Comparison of ENCODE assay signal across 20 cellular contexts in genomic region chr6:163888030-163888819, GRCh38.
A peak's percentile ranks its signal among the peaks of the same experiment; 100 is the strongest.
DNase-seq lines count a peak whose midpoint lies in the region; ATAC-seq, FAIRE-seq and TF ChIP-seq lines count a peak whose summit lies in the region.
"Had no signal": no experiment of that assay in that cellular context is flagged by ENCODE, and none has a peak within 500 bp of the region (broad histone marks: within the 10 kb centered on the region; RNA-seq: fewer than 3 reads in every experiment).

No MANE protein-coding gene starts in this region.

- DNase-seq in HepG2 (ENCODE audit: low spot score) = no peak
- DNase-seq in right lobe of liver = no peak
- no peak for DNase-seq in K562 (ENCODE audit: extremely low read depth in 1 of 4, low spot score in 3 of 4)
- no peak for DNase-seq in smooth muscle cell (lab: John Stamatoyannopoulos, UW; ENCODE audit: unreplicated experiment)
- DNase-seq in activated CD4-positive, alpha-beta T cell treated with anti-CD3 and anti-CD28 coated beads for 4 hours = no peak
- DNase-seq: 8988T; AML-193; CD4-positive, alpha-beta T cell; DMS153; DMS79 treated with DMSO at 0.1 percent for 48 hours; EL; H9; IMR-90; KG1 had no signal

- TF ChIP-seq CTCF in HepG2 (CRISPR knock-in tag; IDR thresholded peaks at IDR 0.05) = no peak
- TF ChIP-seq CTCF in right lobe of liver (IDR thresholded peaks at IDR 0.05) = no peak
- TF ChIP-seq CTCF in HEK293 (tag by site-specific recombination; IDR thresholded peaks at IDR 0.05) = no peak
- no peak for TF ChIP-seq CTCF in K562 (IDR thresholded peaks at IDR 0.05 in 2 of 3, conservative IDR thresholded peaks at IDR 0.05 in 1 of 3; ENCODE audit: insufficient read depth in 2 of 3, low read depth in 1 of 3, low read length in 3 of 3)
- no peak for TF ChIP-seq CTCF in smooth muscle cell (IDR thresholded peaks at IDR 0.05; ENCODE audit: borderline replicate concordance, insufficient read depth, poor library complexity, severe bottlenecking)

- TF ChIP-seq POLR2A in HepG2 (IDR thresholded peaks at IDR 0.05; ENCODE audit: insufficient read depth in 1 of 2, low read depth in 2 of 2, low read length in 2 of 2) = no peak
- TF ChIP-seq POLR2A in right lobe of liver (IDR thresholded peaks at IDR 0.05) = no peak
- no peak for TF ChIP-seq POLR2A in K562 (conservative IDR thresholded peaks at IDR 0.05)

- CTCF ChIA-PET in HepG2 (lab: Yijun Ruan, JAX; ENCODE audit: low intra/inter-chr PET ratio, low total read pairs) = no interaction called here
- CTCF ChIA-PET in HEK293 (lab: Yijun Ruan, JAX) = no interaction called here
- CTCF ChIA-PET in K562 (lab: Yijun Ruan, JAX; ENCODE audit: low intra/inter-chr PET ratio) = no interaction called here

- no peaks in the 10 kb centered on the region for H3K9me1 ChIP-seq in K562 (ENCODE audit: control insufficient read depth, insufficient read depth, low read length)

- H4K20me1 ChIP-seq in HepG2 (ENCODE audit: insufficient read depth, low read length) (no peaks in the 10 kb centered on the region), K562 (replicated peaks; ENCODE audit: control insufficient read depth, insufficient read depth, low read length) (no peaks in the 10 kb centered on the region), smooth muscle cell (ENCODE audit: low read depth) (no peaks in the 10 kb centered on the region)
- H4K20me1 ChIP-seq: BLaER1 treated with 17β-estradiol and CSF1 and Interleukin-3, amounts not matched to agents 10 nM and 100 nM had no signal

- 2% methylated on average over 2 of the region's 2 CpGs for WGBS in HepG2 (ENCODE audit: low lambda C conversion rate)
- WGBS in right lobe of liver (ENCODE audit: insufficient coverage, low coverage, low lambda C conversion rate, missing lambda C conversion rate) = 72% methylated on average over 2 of the region's 2 CpGs
- WGBS in K562 (ENCODE audit: insufficient coverage, low coverage, missing lambda C conversion rate) = 0% methylated on average over 2 of the region's 2 CpGs
- WGBS in smooth muscle cell (ENCODE audit: low lambda C conversion rate) = 99% methylated on average over 2 of the region's 2 CpGs

- H3K79me2 ChIP-seq in HepG2 (ENCODE audit: insufficient read depth, low read length) = no peaks in the 10 kb centered on the region
- no peaks in the 10 kb centered on the region for H3K79me2 ChIP-seq in K562 (ENCODE audit: control insufficient read depth, insufficient read depth, low read length)
- no peaks in the 10 kb centered on the region for H3K79me2 ChIP-seq in smooth muscle cell (ENCODE audit: low read depth)

- no peak overlapping the region for H3K4me2 ChIP-seq in HepG2 (ENCODE audit: low read depth, low read length)
- no peak overlapping the region for H3K4me2 ChIP-seq in K562 (ENCODE audit: insufficient read depth, low read length)
- H3K4me2 ChIP-seq in smooth muscle cell = no peak overlapping the region
- H3K4me2 ChIP-seq: GM23338 had no signal

- FAIRE-seq in HepG2 (lab: Jason Lieb, UNC) = no peak
- FAIRE-seq in K562 (lab: Jason Lieb, UNC) = no peak
- FAIRE-seq: G401.6, GM12891 had no signal

- POLR2A ChIA-PET in HepG2 (lab: Yijun Ruan, JAX) = no interaction called here
- POLR2A ChIA-PET in HEK293 (lab: Yijun Ruan, JAX) = no interaction called here
- POLR2A ChIA-PET in K562 (lab: Yijun Ruan, JAX) = no interaction called here

- H3K4me1 ChIP-seq in HepG2 (ENCODE audit: insufficient read depth, low read length) = no peaks in the 10 kb centered on the region
- H3K4me1 ChIP-seq in right lobe of liver = no peaks in the 10 kb centered on the region
- H3K4me1 ChIP-seq in HEK293 (ENCODE audit: control insufficient read depth, insufficient read depth, low read length) = no peaks in the 10 kb centered on the region
- H3K4me1 ChIP-seq in K562 (replicated peaks in 1 of 2; ENCODE audit: control insufficient read depth in 2 of 2, insufficient read depth in 2 of 2, low read length in 2 of 2) = no peaks in the 10 kb centered on the region
- no peaks in the 10 kb centered on the region for H3K4me1 ChIP-seq in smooth muscle cell (ENCODE audit: low read depth)

- ATAC-seq in HepG2 = no peak
- no peak for ATAC-seq in right lobe of liver
- no peak for ATAC-seq in K562
- no peak for ATAC-seq in GM19455 (IDR thresholded peaks at IDR 0.05; ENCODE audit: unreplicated experiment)
- ATAC-seq: GM23338 had no signal

- no peak overlapping the region for H3K27ac ChIP-seq in HepG2 (ENCODE audit: extremely low read length, insufficient read depth, low read length)
- no peak overlapping the region for H3K27ac ChIP-seq in right lobe of liver
- no peak overlapping the region for H3K27ac ChIP-seq in HEK293 (ENCODE audit: extremely low read depth, low read depth, low read length)
- H3K27ac ChIP-seq in K562 (ENCODE audit: extremely low read depth, low read depth, low read length) = no peak overlapping the region
- H3K27ac ChIP-seq in smooth muscle cell (ENCODE audit: low read depth) = no peak overlapping the region
- H3K27ac ChIP-seq: BLaER1 treated with 17β-estradiol and CSF1 and Interleukin-3, amounts not matched to agents 10 nM and 100 nM had no signal

- H2AFZ ChIP-seq in HepG2 (ENCODE audit: low read length) (no peak overlapping the region), K562 (ENCODE audit: low read depth, low read length) (no peak overlapping the region), smooth muscle cell (ENCODE audit: low read depth) (no peak overlapping the region)
- H2AFZ ChIP-seq: GM23338 had no signal

- no peaks in the 10 kb centered on the region for H3K9me3 ChIP-seq in HepG2 (ENCODE audit: low read length)
- peaks cover 0 to 3% (median 0%) of the 10 kb centered on the region in 4 donors for H3K9me3 ChIP-seq in right lobe of liver
- no peaks in the 10 kb centered on the region for H3K9me3 ChIP-seq in HEK293 (ENCODE audit: control insufficient read depth, insufficient read depth, low read depth, low read length)
- H3K9me3 ChIP-seq in K562 (replicated peaks; ENCODE audit: control insufficient read depth, insufficient read depth, low read depth, low read length) = no peaks in the 10 kb centered on the region
- no peaks in the 10 kb centered on the region for H3K9me3 ChIP-seq in smooth muscle cell (replicated peaks; ENCODE audit: low read depth)
- H3K9me3 ChIP-seq: BLaER1 treated with 17β-estradiol and CSF1 and Interleukin-3, amounts not matched to agents 10 nM and 100 nM had no signal

- TF ChIP-seq EP300 in HepG2 (IDR thresholded peaks at IDR 0.05; ENCODE audit: low read depth in 2 of 2, low read length in 2 of 2) (no peak), HepG2 (CRISPR knock-in tag; IDR thresholded peaks at IDR 0.05; ENCODE audit: borderline replicate concordance) (no peak), K562 (IDR thresholded peaks at IDR 0.05; ENCODE audit: low read length) (no peak)

- no peak overlapping the region for H3K9ac ChIP-seq in HepG2 (ENCODE audit: insufficient read depth, low read depth, low read length)
- H3K9ac ChIP-seq in K562 (ENCODE audit: insufficient read depth in 1 of 2, low read depth in 2 of 2, low read length in 2 of 2) = no peak overlapping the region
- no peak overlapping the region for H3K9ac ChIP-seq in smooth muscle cell (ENCODE audit: low read depth)
- H3K9ac ChIP-seq: BLaER1 treated with 17β-estradiol and CSF1 and Interleukin-3, amounts not matched to agents 10 nM and 100 nM had no signal

- H3K27me3 ChIP-seq in HepG2 (ENCODE audit: control insufficient read depth in 1 of 2, insufficient read depth in 2 of 2, low read length in 2 of 2) (no peaks in the 10 kb centered on the region), right lobe of liver (no peaks in the 10 kb centered on the region), K562 (ENCODE audit: control insufficient read depth in 2 of 2, insufficient read depth in 2 of 2, low read length in 2 of 2) (peaks cover 0 to 3% of the 10 kb centered on the region in 2 experiments; a peak in 1 of 5 replicates), smooth muscle cell (ENCODE audit: low read depth) (no peaks in the 10 kb centered on the region)
- H3K27me3 ChIP-seq: BLaER1 treated with 17β-estradiol and CSF1 and Interleukin-3, amounts not matched to agents 10 nM and 100 nM had no signal

- intact Hi-C loops in HepG2 (cut with micrococcal nuclease; ENCODE audit: unreplicated experiment) = loop anchor here (1.0 kb wide), 1 partner anchor 26 kb away; no protein-coding TSS in a partner anchor
- intact Hi-C loops in right lobe of liver (cut with DNase I) = no loop called here
- intact Hi-C loops in K562 (cut with micrococcal nuclease) = no loop called here

- H3K36me3 ChIP-seq in HepG2 (replicated peaks in 1 of 2; ENCODE audit: control insufficient read depth in 1 of 2, insufficient read depth in 2 of 2, low read length in 2 of 2) = no peaks in the 10 kb centered on the region
- H3K36me3 ChIP-seq in right lobe of liver = no peaks in the 10 kb centered on the region
- no peaks in the 10 kb centered on the region for H3K36me3 ChIP-seq in HEK293 (ENCODE audit: control insufficient read depth in 2 of 2, insufficient read depth in 1 of 2, low read length in 2 of 2)
- H3K36me3 ChIP-seq in K562 (ENCODE audit: control insufficient read depth, insufficient read depth, low read length) = no peaks in the 10 kb centered on the region
- no peaks in the 10 kb centered on the region for H3K36me3 ChIP-seq in smooth muscle cell (ENCODE audit: low read depth)
- H3K36me3 ChIP-seq: BLaER1 treated with 17β-estradiol and CSF1 and Interleukin-3, amounts not matched to agents 10 nM and 100 nM had no signal

- H3K4me3 ChIP-seq in HepG2 (replicated peaks in 1 of 3; ENCODE audit: insufficient read depth in 1 of 3, low read depth in 2 of 3, low read length in 3 of 3) (no peak overlapping the region), right lobe of liver (no peak overlapping the region), HEK293 (ENCODE audit: low read depth, low read length) (no peak overlapping the region), K562 (no peak overlapping the region), smooth muscle cell (no peak overlapping the region)
- H3K4me3 ChIP-seq: BLaER1 treated with 17β-estradiol and CSF1 and Interleukin-3, amounts not matched to agents 10 nM and 100 nM; GM23338 had no signal

- in situ Hi-C loops in HepG2 (cut with HindIII; ENCODE audit: extremely low pct_ligation_motif_present, low pct_unique_long_range_greater_than_20kb) (no loop called here), K562 (cut with MboI) (no loop called here)

- TF ChIP-seq RAD21 in HepG2 (CRISPR knock-in tag; IDR thresholded peaks at IDR 0.05) = no peak
- no peak for TF ChIP-seq RAD21 in K562 (CRISPR knock-in tag; conservative IDR thresholded peaks at IDR 0.05 in 1 of 2, IDR thresholded peaks at IDR 0.05 in 1 of 2)

- no peaks in the 10 kb centered on the region for H3F3A ChIP-seq in smooth muscle cell (ENCODE audit: low read depth)

- BruUV-seq in HepG2 (replicated peaks; lab: Mats Ljungman, UMichigan) = no TSS peak
- no TSS peak for BruUV-seq in K562 (replicated peaks; lab: Mats Ljungman, UMichigan)

TF ChIP-seq in HepG2, 621 proteins besides CTCF, POLR2A, EP300 and RAD21:
- TF ChIP-seq ZNF317 (CRISPR knock-in tag; IDR thresholded peaks at IDR 0.05) = peak; percentile 65
- TF ChIP-seq ZBTB7A (CRISPR knock-in tag; IDR thresholded peaks at IDR 0.05) = no peak

TF ChIP-seq in HEK293, 187 proteins besides CTCF, POLR2A, EP300 and RAD21 (continues in another document):
- TF ChIP-seq SETDB1 (IDR thresholded peaks at IDR 0.05; ENCODE audit: insufficient read length, low read length) = peak; percentile 86

TF ChIP-seq in K562, 482 proteins besides CTCF, POLR2A, EP300 and RAD21 (continues in another document):
- peak; percentile 17 for TF ChIP-seq MEIS2 (IDR thresholded peaks at IDR 0.05; ENCODE audit: partially characterized antibody)
- peak in 1 of 2 experiments; percentile 83; a peak in 2 of 3 replicates for TF ChIP-seq CBX3 (IDR thresholded peaks at IDR 0.05; ENCODE audit: borderline replicate concordance in 1 of 2, low read length in 2 of 2)

Comparison
In these comparisons a context has a peak if more than half of its experiments do, and no peak if none do; other contexts are left out.
1. Of the 241 proteins assayed by ChIP-seq in both HepG2 and K562: peak only in HepG2: none; only in K562: MEIS2; in both: none; in neither: 239; mixed calls (peak in some experiments, not most) for 1.